1 cellular context compared by ENCODE assay signal in the genomic region with DNA sequence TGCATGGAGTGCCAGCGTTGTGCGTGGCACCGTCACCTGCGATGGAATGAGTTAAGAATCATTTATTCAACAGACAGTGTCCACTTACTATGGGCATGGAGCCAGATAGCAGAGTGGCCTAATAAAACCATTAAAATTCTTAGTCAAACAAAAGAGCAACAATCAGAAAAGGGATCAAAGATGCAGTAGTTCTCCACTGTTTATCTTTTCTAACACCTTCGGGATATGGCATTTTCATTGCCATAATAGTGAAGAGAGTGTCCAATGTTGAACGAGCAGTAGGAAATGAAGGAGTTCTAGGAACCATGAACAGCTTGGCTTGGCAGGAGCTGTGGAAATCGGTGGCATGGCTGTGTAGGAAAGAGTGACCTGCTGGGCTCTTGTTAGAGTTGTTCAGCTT.
TF ChIP-seq lines count a peak whose summit lies in the region.

No MANE protein-coding gene starts in this region.

TF ChIP-seq in WTC11, 78 proteins besides CTCF, POLR2A, EP300 and RAD21 (continued from another document):
- TF ChIP-seq, protein P1, sequence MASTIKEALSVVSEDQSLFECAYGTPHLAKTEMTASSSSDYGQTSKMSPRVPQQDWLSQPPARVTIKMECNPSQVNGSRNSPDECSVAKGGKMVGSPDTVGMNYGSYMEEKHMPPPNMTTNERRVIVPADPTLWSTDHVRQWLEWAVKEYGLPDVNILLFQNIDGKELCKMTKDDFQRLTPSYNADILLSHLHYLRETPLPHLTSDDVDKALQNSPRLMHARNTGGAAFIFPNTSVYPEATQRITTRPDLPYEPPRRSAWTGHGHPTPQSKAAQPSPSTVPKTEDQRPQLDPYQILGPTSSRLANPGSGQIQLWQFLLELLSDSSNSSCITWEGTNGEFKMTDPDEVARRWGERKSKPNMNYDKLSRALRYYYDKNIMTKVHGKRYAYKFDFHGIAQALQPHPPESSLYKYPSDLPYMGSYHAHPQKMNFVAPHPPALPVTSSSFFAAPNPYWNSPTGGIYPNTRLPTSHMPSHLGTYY (CRISPR knock-in tag; IDR thresholded peaks at IDR 0.05), result no peak
- TF ChIP-seq GRHL2 (CRISPR knock-in tag; IDR thresholded peaks at IDR 0.05; ENCODE audit: insufficient replicate concordance, severe bottlenecking) (no peak), HMGA2 (CRISPR knock-in tag; IDR thresholded peaks at IDR 0.05) (no peak), RELA (CRISPR knock-in tag; IDR thresholded peaks at IDR 0.05; ENCODE audit: borderline replicate concordance) (no peak), KAT7 (CRISPR knock-in tag; IDR thresholded peaks at IDR 0.05; ENCODE audit: borderline replicate concordance) (no peak), IRF2 (CRISPR knock-in tag; IDR thresholded peaks at IDR 0.05; ENCODE audit: borderline replicate concordance, low read depth) (no peak)
- TF ChIP-seq, protein P2, sequence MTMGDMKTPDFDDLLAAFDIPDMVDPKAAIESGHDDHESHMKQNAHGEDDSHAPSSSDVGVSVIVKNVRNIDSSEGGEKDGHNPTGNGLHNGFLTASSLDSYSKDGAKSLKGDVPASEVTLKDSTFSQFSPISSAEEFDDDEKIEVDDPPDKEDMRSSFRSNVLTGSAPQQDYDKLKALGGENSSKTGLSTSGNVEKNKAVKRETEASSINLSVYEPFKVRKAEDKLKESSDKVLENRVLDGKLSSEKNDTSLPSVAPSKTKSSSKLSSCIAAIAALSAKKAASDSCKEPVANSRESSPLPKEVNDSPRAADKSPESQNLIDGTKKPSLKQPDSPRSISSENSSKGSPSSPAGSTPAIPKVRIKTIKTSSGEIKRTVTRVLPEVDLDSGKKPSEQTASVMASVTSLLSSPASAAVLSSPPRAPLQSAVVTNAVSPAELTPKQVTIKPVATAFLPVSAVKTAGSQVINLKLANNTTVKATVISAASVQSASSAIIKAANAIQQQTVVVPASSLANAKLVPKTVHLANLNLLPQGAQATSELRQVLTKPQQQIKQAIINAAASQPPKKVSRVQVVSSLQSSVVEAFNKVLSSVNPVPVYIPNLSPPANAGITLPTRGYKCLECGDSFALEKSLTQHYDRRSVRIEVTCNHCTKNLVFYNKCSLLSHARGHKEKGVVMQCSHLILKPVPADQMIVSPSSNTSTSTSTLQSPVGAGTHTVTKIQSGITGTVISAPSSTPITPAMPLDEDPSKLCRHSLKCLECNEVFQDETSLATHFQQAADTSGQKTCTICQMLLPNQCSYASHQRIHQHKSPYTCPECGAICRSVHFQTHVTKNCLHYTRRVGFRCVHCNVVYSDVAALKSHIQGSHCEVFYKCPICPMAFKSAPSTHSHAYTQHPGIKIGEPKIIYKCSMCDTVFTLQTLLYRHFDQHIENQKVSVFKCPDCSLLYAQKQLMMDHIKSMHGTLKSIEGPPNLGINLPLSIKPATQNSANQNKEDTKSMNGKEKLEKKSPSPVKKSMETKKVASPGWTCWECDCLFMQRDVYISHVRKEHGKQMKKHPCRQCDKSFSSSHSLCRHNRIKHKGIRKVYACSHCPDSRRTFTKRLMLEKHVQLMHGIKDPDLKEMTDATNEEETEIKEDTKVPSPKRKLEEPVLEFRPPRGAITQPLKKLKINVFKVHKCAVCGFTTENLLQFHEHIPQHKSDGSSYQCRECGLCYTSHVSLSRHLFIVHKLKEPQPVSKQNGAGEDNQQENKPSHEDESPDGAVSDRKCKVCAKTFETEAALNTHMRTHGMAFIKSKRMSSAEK (CRISPR knock-in tag; IDR thresholded peaks at IDR 0.05; ENCODE audit: borderline replicate concordance), result no peak
TF ChIP-seq in WTC11: peak in this region for 0.
